ENCODE assay signal across 14 cellular contexts in the genomic region with DNA sequence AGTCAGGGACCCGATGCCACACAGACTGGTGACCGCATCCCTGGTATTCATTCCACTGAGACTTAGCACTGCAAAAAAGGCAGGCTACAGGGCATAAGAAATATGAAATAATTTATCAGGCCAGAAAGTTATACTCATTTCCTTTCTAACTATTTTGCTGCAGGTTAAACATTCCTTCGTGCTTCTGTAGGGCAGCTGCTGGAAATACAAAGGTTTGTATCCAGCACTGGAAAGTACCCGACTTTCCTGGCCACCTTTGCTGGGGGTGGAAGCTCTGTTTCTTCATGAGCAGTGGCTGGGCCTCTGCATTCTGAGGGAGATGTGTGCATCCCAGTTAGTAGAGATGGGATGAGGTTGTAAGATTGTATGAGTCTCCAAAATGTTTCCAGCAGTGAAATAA.
DNase-seq lines count a peak whose midpoint lies in the region; ATAC-seq, FAIRE-seq and TF ChIP-seq lines count a peak whose summit lies in the region.
"Had no signal": no experiment of that assay in that cellular context is flagged by ENCODE, and none has a peak within 500 bp of the region (broad histone marks: within the 10 kb centered on the region; RNA-seq: fewer than 3 reads in every experiment).

No MANE protein-coding gene starts in this region.

- no peaks in the 10 kb centered on the region for H3K4me1 ChIP-seq in naive thymus-derived CD4-positive, alpha-beta T cell (ENCODE audit: control insufficient read depth in 2 of 2, insufficient read depth in 2 of 2, low read length in 2 of 2)

- no peak overlapping the region for H3K4me3 ChIP-seq in bronchial epithelial cell (ENCODE audit: low read depth, low read length)
- no peak overlapping the region for H3K4me3 ChIP-seq in naive thymus-derived CD4-positive, alpha-beta T cell (ENCODE audit: low read length)
- H3K4me3 ChIP-seq: BLaER1, GM12878, GM23338 had no signal

- H3K27me3 Mint-ChIP-seq in osteocyte (ENCODE audit: unreplicated experiment): no peaks in the 10 kb centered on the region
- peaks cover 0 to 14% (median 5%) of the 10 kb centered on the region in 5 donors for H3K27me3 Mint-ChIP-seq in naive thymus-derived CD4-positive, alpha-beta T cell
- H3K27me3 Mint-ChIP-seq: CD8-positive, alpha-beta memory T cell had no signal

- FAIRE-seq in bronchial epithelial cell (lab: Jason Lieb, UNC): no peak
- FAIRE-seq: GM12878, GM18507 had no signal

- H3K27ac Mint-ChIP-seq in osteocyte (ENCODE audit: unreplicated experiment): peak overlapping the region; percentile 25
- H3K27ac Mint-ChIP-seq in naive thymus-derived CD4-positive, alpha-beta T cell: no peak overlapping the region
- H3K27ac Mint-ChIP-seq: CD8-positive, alpha-beta memory T cell had no signal

- H3K27me3 ChIP-seq in bronchial epithelial cell (ENCODE audit: control insufficient read depth, insufficient read depth, low read length): no peaks in the 10 kb centered on the region
- H3K27me3 ChIP-seq in naive thymus-derived CD4-positive, alpha-beta T cell (ENCODE audit: control insufficient read depth in 2 of 2, insufficient read depth in 2 of 2, low read length in 2 of 2): no peaks in the 10 kb centered on the region
- H3K27me3 ChIP-seq: BLaER1 had no signal

- CTCF ChIA-PET in naive thymus-derived CD4-positive, alpha-beta T cell (lab: Charles Lee): no interaction called here

- intact Hi-C loops in naive thymus-derived CD4-positive, alpha-beta T cell (cut with micrococcal nuclease): no loop called here

- H3K4me1 Mint-ChIP-seq in osteocyte (ENCODE audit: unreplicated experiment): peaks cover 57% of the 10 kb centered on the region
- peaks cover 0 to 4% (median 0%) of the 10 kb centered on the region in 7 donors for H3K4me1 Mint-ChIP-seq in naive thymus-derived CD4-positive, alpha-beta T cell
- H3K4me1 Mint-ChIP-seq: CD8-positive, alpha-beta memory T cell had no signal

- no peaks in the 10 kb centered on the region for H3K36me3 ChIP-seq in bronchial epithelial cell (ENCODE audit: control insufficient read depth, insufficient read depth, low read length)
- no peaks in the 10 kb centered on the region for H3K36me3 ChIP-seq in naive thymus-derived CD4-positive, alpha-beta T cell (ENCODE audit: control insufficient read depth in 2 of 3, insufficient read depth in 3 of 3, low read length in 3 of 3)

- no peaks in the 10 kb centered on the region for H3K36me3 Mint-ChIP-seq in osteocyte (ENCODE audit: unreplicated experiment)
- H3K36me3 Mint-ChIP-seq in naive thymus-derived CD4-positive, alpha-beta T cell: no peaks in the 10 kb centered on the region
- H3K36me3 Mint-ChIP-seq: CD8-positive, alpha-beta memory T cell had no signal

- DNase-seq in NCI-H226 (peak; percentile 66), bronchial epithelial cell (ENCODE audit: low read depth) (peak; percentile 30), kidney tubule cell (ENCODE audit: low spot score) (peak; percentile 24), osteocyte (ENCODE audit: extremely low spot score, unreplicated experiment) (no peak), NCI-H1417 (lab: John Stamatoyannopoulos, UW) (no peak), Ammon's horn (ENCODE audit: low spot score) (no peak)
- no peak for DNase-seq in activated CD4-positive, CD25-positive, alpha-beta regulatory T cell (lab: John Stamatoyannopoulos, UW)
- DNase-seq in naive thymus-derived CD4-positive, alpha-beta T cell: no peak
- DNase-seq: CD8-positive, alpha-beta memory T cell; H7 had no signal

- no peaks in the 10 kb centered on the region for H3K9me3 Mint-ChIP-seq in osteocyte (ENCODE audit: unreplicated experiment)
- H3K9me3 Mint-ChIP-seq in naive thymus-derived CD4-positive, alpha-beta T cell: peaks cover 0 to 8% (median 0%) of the 10 kb centered on the region in 11 donors
- H3K9me3 Mint-ChIP-seq: GM23338 had no signal

- ATAC-seq in naive thymus-derived CD4-positive, alpha-beta T cell: no peak
- ATAC-seq: GM12878, GM23338 had no signal

- POLR2A ChIA-PET in naive thymus-derived CD4-positive, alpha-beta T cell (lab: Charles Lee): no interaction called here

- no peak overlapping the region for H3K27ac ChIP-seq in naive thymus-derived CD4-positive, alpha-beta T cell (ENCODE audit: low read depth, low read length)
- H3K27ac ChIP-seq: BLaER1 had no signal

- TF ChIP-seq CTCF in bronchial epithelial cell (IDR thresholded peaks at IDR 0.05; ENCODE audit: insufficient read depth, low read length, severe bottlenecking) (no peak), osteocyte (IDR thresholded peaks at IDR 0.05) (no peak)

- no peak overlapping the region for H3K4me3 Mint-ChIP-seq in osteocyte (ENCODE audit: unreplicated experiment)
- no peak overlapping the region for H3K4me3 Mint-ChIP-seq in naive thymus-derived CD4-positive, alpha-beta T cell
- H3K4me3 Mint-ChIP-seq: CD8-positive, alpha-beta memory T cell; GM23338 had no signal

- no peaks in the 10 kb centered on the region for H3K9me3 ChIP-seq in naive thymus-derived CD4-positive, alpha-beta T cell (ENCODE audit: control insufficient read depth in 2 of 3, low read length in 3 of 3)
- H3K9me3 ChIP-seq: BLaER1 had no signal

Comparison
In these comparisons a context has a peak if more than half of its experiments do, and no peak if none do; other contexts are left out.
1. DNase-seq: peak in NCI-H226 (single experiment), bronchial epithelial cell (single experiment) and kidney tubule cell (single experiment); none in osteocyte (single experiment), NCI-H1417 (0 of 3), Ammon's horn (single experiment), activated CD4-positive, CD25-positive, alpha-beta regulatory T cell (0 of 4) and naive thymus-derived CD4-positive, alpha-beta T cell (0 of 9).